ENCODE assay signal across 8 cellular contexts in genomic region chr2:96760986-96761832, GRCh38. TPM values are rescaled to one million over a fixed set of nuclear protein-coding genes. Genes with fewer than 3 reads are reported as not detected.
A peak's percentile ranks its signal among the peaks of the same experiment; 100 is the strongest.
DNase-seq lines count a peak whose midpoint lies in the region; ATAC-seq, FAIRE-seq and TF ChIP-seq lines count a peak whose summit lies in the region.

No MANE protein-coding gene starts in this region.

- H3K36me3 ChIP-seq in astrocyte (ENCODE audit: insufficient read depth, low read length) (no peaks in the 10 kb centered on the region), kidney (ENCODE audit: control insufficient read depth in 1 of 2, insufficient read depth in 2 of 2, low read length in 2 of 2) (no peaks in the 10 kb centered on the region)

- H3K9me3 Mint-ChIP-seq in astrocyte (ENCODE audit: unreplicated experiment), result peaks cover 3% of the 10 kb centered on the region
- H3K9me3 Mint-ChIP-seq in stimulated activated naive CD8-positive, alpha-beta T cell treated with anti-CD3 and anti-CD28 coated beads, Interleukin-15, Interleukin-2, amounts not matched to agents 100 ng/mL and 50 ng/mL, for 24 hours, result no peaks in the 10 kb centered on the region

- peaks cover 20% of the 10 kb centered on the region for H3K4me1 Mint-ChIP-seq in astrocyte (ENCODE audit: low read depth, unreplicated experiment)
- H3K4me1 Mint-ChIP-seq in stimulated activated naive CD8-positive, alpha-beta T cell treated with anti-CD3 and anti-CD28 coated beads, Interleukin-15, Interleukin-2, amounts not matched to agents 100 ng/mL and 50 ng/mL, for 24 hours (ENCODE audit: low read depth), result peaks cover 50% of the 10 kb centered on the region

- DNase-seq in DMS53 treated with DMSO at 0.1 percent for 48 hours (lab: John Stamatoyannopoulos, UW; ENCODE audit: unreplicated experiment), result peak; percentile 83
- DNase-seq in astrocyte (ENCODE audit: low read depth), result no peak
- peak; percentile 90 for DNase-seq in kidney
- DNase-seq in NK-92 treated with Interleukin-12 subunit alpha and Interleukin-12 subunit beta, amount 100 ng/mL, for 24 hours (lab: John Stamatoyannopoulos, UW), result no peak

- intact Hi-C loops in kidney (cut with DNase I), result no loop called here

- ATAC-seq in GM21381 (IDR thresholded peaks at IDR 0.05; ENCODE audit: unreplicated experiment) (peak; percentile 18), HG02981 (IDR thresholded peaks at IDR 0.05; ENCODE audit: unreplicated experiment) (no peak)

- H3K27me3 ChIP-seq in astrocyte (ENCODE audit: insufficient read depth, low read length), result no peaks in the 10 kb centered on the region

- H3K4me3 Mint-ChIP-seq in astrocyte (ENCODE audit: unreplicated experiment), result peak overlapping the region; percentile 76
- H3K4me3 Mint-ChIP-seq in stimulated activated naive CD8-positive, alpha-beta T cell treated with anti-CD3 and anti-CD28 coated beads, Interleukin-15, Interleukin-2, amounts not matched to agents 100 ng/mL and 50 ng/mL, for 24 hours, result peak overlapping the region; percentile 82

- H3K4me3 ChIP-seq in astrocyte (ENCODE audit: insufficient read depth, low read depth, low read length) (peak overlapping the region; percentile 65), kidney (ENCODE audit: low read length in 2 of 2) (peak overlapping the region; percentile 80 to 95)

- H3K27ac ChIP-seq in astrocyte (ENCODE audit: low read depth, low read length) (peak overlapping the region; percentile 1), kidney (ENCODE audit: low read depth in 2 of 2, low read length in 2 of 2) (peak overlapping the region in 1 of 2 donors; percentile 25)

- H3K79me2 ChIP-seq in astrocyte (ENCODE audit: insufficient read depth, low read length), result peaks cover 7% of the 10 kb centered on the region

- H2AFZ ChIP-seq in astrocyte (ENCODE audit: low read depth, low read length), result peak overlapping the region; percentile 93

- peak; percentile 67 for TF ChIP-seq CTCF in LNCAP (IDR thresholded peaks at IDR 0.05)
- no peak for TF ChIP-seq CTCF in astrocyte (IDR thresholded peaks at IDR 0.05; ENCODE audit: insufficient read depth, low read depth, low read length)
- TF ChIP-seq CTCF in kidney (IDR thresholded peaks at IDR 0.05; ENCODE audit: borderline replicate concordance, extremely low read depth, insufficient read depth), result peak; percentile 68

- FAIRE-seq in astrocyte (lab: Jason Lieb, UNC) (no peak), kidney (lab: Jason Lieb, UNC) (no peak)

- peak overlapping the region; percentile 89 for H3K4me2 ChIP-seq in astrocyte (ENCODE audit: low read length)

- H3K9ac ChIP-seq in astrocyte (ENCODE audit: low read length) (peak overlapping the region; percentile 78), kidney (ENCODE audit: low read length in 2 of 2) (peak overlapping the region; percentile 61 to 77)

- H3K4me1 ChIP-seq in astrocyte (ENCODE audit: insufficient read depth, low read length), result peaks cover 27% of the 10 kb centered on the region
- H3K4me1 ChIP-seq in kidney (ENCODE audit: control insufficient read depth in 1 of 2, insufficient read depth in 1 of 2, low read depth in 1 of 2, low read length in 2 of 2), result peaks cover 14 to 34% of the 10 kb centered on the region in 2 donors

- peaks cover 6% of the 10 kb centered on the region for H3K27me3 Mint-ChIP-seq in astrocyte (ENCODE audit: low read depth, unreplicated experiment)
- H3K27me3 Mint-ChIP-seq in stimulated activated naive CD8-positive, alpha-beta T cell treated with anti-CD3 and anti-CD28 coated beads, Interleukin-15, Interleukin-2, amounts not matched to agents 100 ng/mL and 50 ng/mL, for 24 hours, result no peaks in the 10 kb centered on the region

- no peaks in the 10 kb centered on the region for H3K36me3 Mint-ChIP-seq in astrocyte (ENCODE audit: low read depth, unreplicated experiment)
- no peaks in the 10 kb centered on the region for H3K36me3 Mint-ChIP-seq in stimulated activated naive CD8-positive, alpha-beta T cell treated with anti-CD3 and anti-CD28 coated beads, Interleukin-15, Interleukin-2, amounts not matched to agents 100 ng/mL and 50 ng/mL, for 24 hours (ENCODE audit: low read depth)

- peak overlapping the region; percentile 41 for H3K27ac Mint-ChIP-seq in astrocyte (ENCODE audit: unreplicated experiment)
- H3K27ac Mint-ChIP-seq in stimulated activated naive CD8-positive, alpha-beta T cell treated with anti-CD3 and anti-CD28 coated beads, Interleukin-15, Interleukin-2, amounts not matched to agents 100 ng/mL and 50 ng/mL, for 24 hours, result peak overlapping the region; percentile 77

- H4K20me1 ChIP-seq in astrocyte (ENCODE audit: insufficient read depth, low read length), result peaks cover 21% of the 10 kb centered on the region

- H3K9me3 ChIP-seq in astrocyte (ENCODE audit: insufficient read depth, low read depth, low read length), result no peaks in the 10 kb centered on the region
- no peaks in the 10 kb centered on the region for H3K9me3 ChIP-seq in kidney (ENCODE audit: control insufficient read depth in 1 of 2, low read length in 2 of 2)

RNA-seq across cellular contexts. Expression of gene CNNM4, which starts 0.5 kb away (rescaled TPM):
- total RNA-seq in astrocyte, result 5.8 and 6.8 TPM in 2 replicates
- total RNA-seq in kidney, result 14.5 TPM
- 3.7 TPM for polyA plus RNA-seq in kidney (ENCODE audit: insufficient read depth, low read depth, low replicate concordance)

RNA-seq across cellular contexts. Expression of gene LMAN2L, which starts 21.3 kb away (rescaled TPM):
- total RNA-seq in astrocyte (19.8 and 19.9 TPM in 2 replicates), kidney (23.0 TPM)
- polyA plus RNA-seq in kidney (ENCODE audit: insufficient read depth, low read depth, low replicate concordance), result 25.3 TPM

RNA-seq across cellular contexts. Expression of gene CNNM3, which starts 54.9 kb away (rescaled TPM):
- 5.6 and 6.5 TPM in 2 replicates for total RNA-seq in astrocyte
- total RNA-seq in kidney, result 26.1 TPM
- polyA plus RNA-seq in kidney (ENCODE audit: insufficient read depth, low read depth, low replicate concordance), result 6.9 TPM

Comparison
In these comparisons a context has a peak if more than half of its experiments do, and no peak if none do; other contexts are left out.
1. DNase-seq: peak in DMS53 treated with DMSO at 0.1 percent for 48 hours (single experiment) and kidney (single experiment); none in astrocyte (single experiment) and NK-92 treated with Interleukin-12 subunit alpha and Interleukin-12 subunit beta, amount 100 ng/mL, for 24 hours (single experiment).